In genomic region chr11:96543177-96543576, GRCh38 we compare ENCODE assay signal across 18 cellular contexts.
A peak's percentile ranks its signal among the peaks of the same experiment; 100 is the strongest.
DNase-seq lines count a peak whose midpoint lies in the region; ATAC-seq and TF ChIP-seq lines count a peak whose summit lies in the region.
"Had no signal": no experiment of that assay in that cellular context is flagged by ENCODE, and none has a peak within 500 bp of the region (broad histone marks: within the 10 kb centered on the region; RNA-seq: fewer than 3 reads in every experiment).

No MANE protein-coding gene starts in this region.

- H3K4me1 Mint-ChIP-seq in GM23338, result no peaks in the 10 kb centered on the region
- H3K4me1 Mint-ChIP-seq in natural killer cell treated with Interleukin-12 subunit alpha and Interleukin-12 subunit beta and Interleukin-15 and Interleukin-18, amount 100 ng/mL, for 72 hours (ENCODE audit: low read depth in 2 of 2), result no peaks in the 10 kb centered on the region
- H3K4me1 Mint-ChIP-seq: B cell, IgD-negative memory B cell had no signal

- H3K4me2 ChIP-seq in GM23338, result no peak overlapping the region
- peak overlapping the region; percentile 55 for H3K4me2 ChIP-seq in MM.1S (ENCODE audit: low read depth, low read length)
- H3K4me2 ChIP-seq: BLaER1 treated with 17β-estradiol and CSF1 and Interleukin-3, amounts not matched to agents 10 nM and 100 nM had no signal

- H3K36me3 ChIP-seq in GM23338 (ENCODE audit: insufficient read depth), result no peaks in the 10 kb centered on the region
- H3K36me3 ChIP-seq in MM.1S (replicated peaks; ENCODE audit: insufficient read depth, low read length), result no peaks in the 10 kb centered on the region
- H3K36me3 ChIP-seq: BLaER1 treated with 17β-estradiol and CSF1 and Interleukin-3, amounts not matched to agents 10 nM and 100 nM had no signal

- H3K9me3 ChIP-seq in MM.1S (replicated peaks; ENCODE audit: insufficient read depth, low read length), result no peaks in the 10 kb centered on the region
- H3K9me3 ChIP-seq: BLaER1 treated with 17β-estradiol and CSF1 and Interleukin-3, amounts not matched to agents 10 nM and 100 nM had no signal

- H3K27ac ChIP-seq in GM23338 (ENCODE audit: low read depth) (no peak overlapping the region), MM.1S (ENCODE audit: low read length) (peak overlapping the region; percentile 1; the same call in 1 of the 2 replicates)
- H3K27ac ChIP-seq: BLaER1 treated with 17β-estradiol and CSF1 and Interleukin-3, amounts not matched to agents 10 nM and 100 nM had no signal

- ATAC-seq in GM19035 (IDR thresholded peaks at IDR 0.05; ENCODE audit: unreplicated experiment) (peak; percentile 43), GM23338 (no peak)
- ATAC-seq in natural killer cell treated with Interleukin-12 subunit alpha and Interleukin-12 subunit beta and Interleukin-15 and Interleukin-18, amount 100 ng/mL, for 72 hours, result no peak
- ATAC-seq: CD8-positive, alpha-beta T cell; HepG2 had no signal

- peak overlapping the region; percentile 57 for H2AFZ ChIP-seq in GM23338
- H2AFZ ChIP-seq in MM.1S (ENCODE audit: low read length), result peak overlapping the region; percentile 49

- H3K27me3 Mint-ChIP-seq in GM23338 (ENCODE audit: insufficient read depth, low read depth, poor library complexity), result no peaks in the 10 kb centered on the region
- no peaks in the 10 kb centered on the region for H3K27me3 Mint-ChIP-seq in natural killer cell treated with Interleukin-12 subunit alpha and Interleukin-12 subunit beta and Interleukin-15 and Interleukin-18, amount 100 ng/mL, for 72 hours
- H3K27me3 Mint-ChIP-seq: IgD-negative memory B cell had no signal

- H3K27me3 ChIP-seq in GM23338 (ENCODE audit: insufficient read depth) (no peaks in the 10 kb centered on the region), MM.1S (replicated peaks; ENCODE audit: insufficient read depth, low read length) (no peaks in the 10 kb centered on the region; the same call in 1 of the 2 replicates)
- H3K27me3 ChIP-seq: BLaER1 treated with 17β-estradiol and CSF1 and Interleukin-3, amounts not matched to agents 10 nM and 100 nM had no signal

- H4K20me1 ChIP-seq in GM23338 (replicated peaks; ENCODE audit: insufficient read depth) (no peaks in the 10 kb centered on the region), MM.1S (ENCODE audit: insufficient read depth, low read length) (no peaks in the 10 kb centered on the region)
- H4K20me1 ChIP-seq: BLaER1 treated with 17β-estradiol and CSF1 and Interleukin-3, amounts not matched to agents 10 nM and 100 nM had no signal

- H3F3A ChIP-seq in GM23338 (replicated peaks; ENCODE audit: low read depth), result no peaks in the 10 kb centered on the region
- peaks cover 4% of the 10 kb centered on the region; the same call in 1 of the 2 replicates for H3F3A ChIP-seq in MM.1S (ENCODE audit: insufficient read depth, low read length)

- DNase-seq in GM23338 (ENCODE audit: low spot score), result no peak
- peak; percentile 30 for DNase-seq in MM.1S
- DNase-seq in DMS53 treated with DMSO at 0.1 percent for 48 hours (lab: John Stamatoyannopoulos, UW; ENCODE audit: unreplicated experiment), result no peak
- no peak for DNase-seq in SKM-1 treated with dmso at 0.1 percent for 144 hours (lab: John Stamatoyannopoulos, UW; ENCODE audit: unreplicated experiment)
- no peak for DNase-seq in GM10266 (ENCODE audit: extremely low spot score)
- no peak for DNase-seq in natural killer cell treated with Interleukin-12 subunit alpha and Interleukin-12 subunit beta and Interleukin-15 and Interleukin-18, amount 100 ng/mL, for 72 hours (ENCODE audit: low spot score)
- DNase-seq: Calu3; CD8-positive, alpha-beta T cell; DND-41; EL; HCEC 1CT; Kasumi-1; KBM-7 had no signal

- no peak overlapping the region for H3K27ac Mint-ChIP-seq in GM23338
- H3K27ac Mint-ChIP-seq in natural killer cell treated with Interleukin-12 subunit alpha and Interleukin-12 subunit beta and Interleukin-15 and Interleukin-18, amount 100 ng/mL, for 72 hours, result no peak overlapping the region
- H3K27ac Mint-ChIP-seq: B cell; CD8-positive, alpha-beta T cell; IgD-negative memory B cell had no signal

- H3K36me3 Mint-ChIP-seq in GM23338 (ENCODE audit: low read depth), result no peaks in the 10 kb centered on the region
- no peaks in the 10 kb centered on the region for H3K36me3 Mint-ChIP-seq in natural killer cell treated with Interleukin-12 subunit alpha and Interleukin-12 subunit beta and Interleukin-15 and Interleukin-18, amount 100 ng/mL, for 72 hours
- H3K36me3 Mint-ChIP-seq: CD8-positive, alpha-beta T cell; IgD-negative memory B cell had no signal

- H3K4me1 ChIP-seq in GM23338 (ENCODE audit: insufficient read depth) (no peaks in the 10 kb centered on the region; the same call in 1 of the 2 replicates), MM.1S (ENCODE audit: low read length) (peaks cover 6% of the 10 kb centered on the region)
- H3K4me1 ChIP-seq: BLaER1 treated with 17β-estradiol and CSF1 and Interleukin-3, amounts not matched to agents 10 nM and 100 nM had no signal

- no peak overlapping the region for H3K9ac ChIP-seq in MM.1S (ENCODE audit: low read length)
- H3K9ac ChIP-seq: BLaER1 treated with 17β-estradiol and CSF1 and Interleukin-3, amounts not matched to agents 10 nM and 100 nM had no signal

- no peaks in the 10 kb centered on the region for H3K79me2 ChIP-seq in GM23338 (replicated peaks; ENCODE audit: insufficient read depth)
- no peaks in the 10 kb centered on the region for H3K79me2 ChIP-seq in MM.1S (ENCODE audit: low read length)

- H3K9me2 ChIP-seq in GM23338 (ENCODE audit: insufficient read depth) (0 out of 2 replicates have a peak, but pooled peaks cover 4% of the 10 kb centered on the region), MM.1S (replicated peaks; ENCODE audit: insufficient read depth, low read length) (no peaks in the 10 kb centered on the region)

- H3K4me3 ChIP-seq in GM23338, result no peak overlapping the region
- peak overlapping the region; percentile 3; the same call in 1 of the 2 replicates for H3K4me3 ChIP-seq in MM.1S (ENCODE audit: low read length)
- H3K4me3 ChIP-seq: BLaER1 treated with 17β-estradiol and CSF1 and Interleukin-3, amounts not matched to agents 10 nM and 100 nM had no signal

- no peak overlapping the region for H3K4me3 Mint-ChIP-seq in GM23338
- no peak overlapping the region for H3K4me3 Mint-ChIP-seq in natural killer cell treated with Interleukin-12 subunit alpha and Interleukin-12 subunit beta and Interleukin-15 and Interleukin-18, amount 100 ng/mL, for 72 hours
- H3K4me3 Mint-ChIP-seq: B cell; CD8-positive, alpha-beta T cell; IgD-negative memory B cell had no signal

- no peaks in the 10 kb centered on the region for H3K9me3 Mint-ChIP-seq in GM23338
- H3K9me3 Mint-ChIP-seq in natural killer cell treated with Interleukin-12 subunit alpha and Interleukin-12 subunit beta and Interleukin-15 and Interleukin-18, amount 100 ng/mL, for 72 hours, result peaks cover 12% of the 10 kb centered on the region
- H3K9me3 Mint-ChIP-seq: CD8-positive, alpha-beta T cell; IgD-negative memory B cell had no signal

- TF ChIP-seq CTCF in GM23338 (conservative IDR thresholded peaks at IDR 0.05; ENCODE audit: low read depth in 2 of 2) (no peak), MM.1S (IDR thresholded peaks at IDR 0.05; ENCODE audit: low read length) (no peak), GM10266 (IDR thresholded peaks at IDR 0.05; ENCODE audit: control insufficient read depth, insufficient read depth, low read depth, missing control alignments) (no peak)

TF ChIP-seq in GM23338, 12 proteins besides CTCF, POLR2A, EP300 and RAD21 (continues in another document):
- TF ChIP-seq REST (IDR thresholded peaks at IDR 0.05; ENCODE audit: unreplicated experiment) (no peak), NANOG (IDR thresholded peaks at IDR 0.05; ENCODE audit: borderline replicate concordance) (no peak), CREB1 (CRISPR knock-in tag; IDR thresholded peaks at IDR 0.05; ENCODE audit: low read depth) (no peak)
